In genomic region chr17:65191805-65192740, GRCh38 we compare ENCODE assay signal across 10 cellular contexts. TPM values are rescaled to one million over a fixed set of nuclear protein-coding genes. Genes with fewer than 3 reads are reported as not detected.
DNase-seq lines count a peak whose midpoint lies in the region; ATAC-seq and TF ChIP-seq lines count a peak whose summit lies in the region.
"Had no signal": no experiment of that assay in that cellular context is flagged by ENCODE, and none has a peak within 500 bp of the region (broad histone marks: within the 10 kb centered on the region; RNA-seq: fewer than 3 reads in every experiment).

No MANE protein-coding gene starts in this region.

- no peak overlapping the region for H2AFZ ChIP-seq in fibroblast of lung (ENCODE audit: low read length)

- TF ChIP-seq CTCF in RWPE2 (IDR thresholded peaks at IDR 0.05; ENCODE audit: poor library complexity, severe bottlenecking): no peak
- no peak for TF ChIP-seq CTCF in fibroblast of lung (conservative IDR thresholded peaks at IDR 0.05 in 1 of 2, IDR thresholded peaks at IDR 0.05 in 1 of 2; ENCODE audit: low read depth in 1 of 2, low read length in 2 of 2)
- TF ChIP-seq CTCF in prostate gland (IDR thresholded peaks at IDR 0.05): no peak

- H3K4me1 ChIP-seq in RWPE2 (ENCODE audit: insufficient read depth, poor library complexity, severe bottlenecking) (peaks cover 26% of the 10 kb centered on the region), fibroblast of lung (ENCODE audit: control insufficient read depth, extremely low read depth, insufficient read depth, low read length) (no peaks in the 10 kb centered on the region), prostate gland (replicated peaks) (no peaks in the 10 kb centered on the region)

- no peak overlapping the region for H3K4me3 Mint-ChIP-seq in activated naive CD4-positive, alpha-beta T cell treated with anti-CD3 and anti-CD28 coated beads for 36 hours
- H3K4me3 Mint-ChIP-seq in stimulated activated naive B cell treated with anti-CD40 and anti-IgM and Interleukin-4, amounts not matched to agents 10 μg/mL and 1 μg/mL and 100 μg/mL, for 72 hours: no peak overlapping the region
- H3K4me3 Mint-ChIP-seq: CD8-positive, alpha-beta memory T cell had no signal

- CTCF ChIA-PET in activated naive CD4-positive, alpha-beta T cell treated with anti-CD3 and anti-CD28 coated beads for 36 hours (lab: Charles Lee): interaction anchor here (0.6 to 0.7 kb wide), 2 partner anchors 231 to 254 kb away, joined by 3 to 5 read pairs; no protein-coding TSS in a partner anchor

- H3K79me2 ChIP-seq in fibroblast of lung (ENCODE audit: control insufficient read depth, insufficient read depth, low read length): no peaks in the 10 kb centered on the region

- no peaks in the 10 kb centered on the region for H4K20me1 ChIP-seq in fibroblast of lung (ENCODE audit: control insufficient read depth, extremely low read depth, insufficient read depth, low read length)

- peaks cover 17% of the 10 kb centered on the region for H3K4me1 Mint-ChIP-seq in activated naive CD4-positive, alpha-beta T cell treated with anti-CD3 and anti-CD28 coated beads for 36 hours (ENCODE audit: low read depth)
- H3K4me1 Mint-ChIP-seq in stimulated activated naive B cell treated with anti-CD40 and anti-IgM and Interleukin-4, amounts not matched to agents 10 μg/mL and 1 μg/mL and 100 μg/mL, for 72 hours: peaks cover 19 to 45% of the 10 kb centered on the region in 2 donors
- H3K4me1 Mint-ChIP-seq: CD8-positive, alpha-beta memory T cell had no signal

- TF ChIP-seq POLR2A in prostate gland (IDR thresholded peaks at IDR 0.05): no peak

- no peak overlapping the region for H3K9ac ChIP-seq in fibroblast of lung (ENCODE audit: insufficient read depth, low read length)

- H3K36me3 ChIP-seq in RWPE2 (ENCODE audit: low read depth): no peaks in the 10 kb centered on the region
- H3K36me3 ChIP-seq in fibroblast of lung (ENCODE audit: control insufficient read depth, insufficient read depth, low read length): no peaks in the 10 kb centered on the region
- H3K36me3 ChIP-seq in prostate gland: no peaks in the 10 kb centered on the region

- H3K4me3 ChIP-seq in RWPE2 (ENCODE audit: severe bottlenecking): no peak overlapping the region
- no peak overlapping the region for H3K4me3 ChIP-seq in fibroblast of lung (replicated peaks in 1 of 4; ENCODE audit: control extremely low read depth in 1 of 4, insufficient read depth in 1 of 4, low read depth in 3 of 4, low read length in 4 of 4)
- H3K4me3 ChIP-seq in prostate gland: no peak overlapping the region

- no peak overlapping the region for H3K27ac Mint-ChIP-seq in activated naive CD4-positive, alpha-beta T cell treated with anti-CD3 and anti-CD28 coated beads for 36 hours
- H3K27ac Mint-ChIP-seq in stimulated activated naive B cell treated with anti-CD40 and anti-IgM and Interleukin-4, amounts not matched to agents 10 μg/mL and 1 μg/mL and 100 μg/mL, for 72 hours: peak overlapping the region; percentile 11

- H3K36me3 Mint-ChIP-seq in activated naive CD4-positive, alpha-beta T cell treated with anti-CD3 and anti-CD28 coated beads for 36 hours (ENCODE audit: low read depth): no peaks in the 10 kb centered on the region
- H3K36me3 Mint-ChIP-seq in stimulated activated naive B cell treated with anti-CD40 and anti-IgM and Interleukin-4, amounts not matched to agents 10 μg/mL and 1 μg/mL and 100 μg/mL, for 72 hours: no peaks in the 10 kb centered on the region
- H3K36me3 Mint-ChIP-seq: CD8-positive, alpha-beta memory T cell had no signal

- peak overlapping the region; percentile 88 for H3K27ac ChIP-seq in RWPE2 (ENCODE audit: poor library complexity, severe bottlenecking)
- H3K27ac ChIP-seq in fibroblast of lung (ENCODE audit: insufficient read depth, low read length): no peak overlapping the region
- H3K27ac ChIP-seq in prostate gland: no peak overlapping the region

- H3K9me3 Mint-ChIP-seq in activated naive CD4-positive, alpha-beta T cell treated with anti-CD3 and anti-CD28 coated beads for 36 hours: no peaks in the 10 kb centered on the region
- H3K9me3 Mint-ChIP-seq in stimulated activated naive B cell treated with anti-CD40 and anti-IgM and Interleukin-4, amounts not matched to agents 10 μg/mL and 1 μg/mL and 100 μg/mL, for 72 hours: no peaks in the 10 kb centered on the region
- H3K9me3 Mint-ChIP-seq: CD8-positive, alpha-beta memory T cell had no signal

- WGBS in prostate gland: 67% methylated on average over 8 of the region's 8 CpGs

- ATAC-seq in RWPE2 (ENCODE audit: low read depth) (peak; percentile 95), HG02885 (IDR thresholded peaks at IDR 0.05; ENCODE audit: poor library complexity, unreplicated experiment) (no peak), HG03159 (IDR thresholded peaks at IDR 0.05; ENCODE audit: unreplicated experiment) (no peak)
- peak; percentile 31 to 59 for ATAC-seq in stimulated activated naive B cell treated with anti-CD40 and anti-IgM and Interleukin-4, amounts not matched to agents 10 μg/mL and 1 μg/mL and 100 μg/mL, for 72 hours (replicated peaks)
- ATAC-seq: left lobe of liver had no signal

- peak; percentile 24 for DNase-seq in activated naive CD4-positive, alpha-beta T cell treated with anti-CD3 and anti-CD28 coated beads for 36 hours
- no peak for DNase-seq in activated naive CD4-positive, alpha-beta T cell (lab: John Stamatoyannopoulos, UW)
- DNase-seq in RWPE2 (ENCODE audit: low spot score): no peak
- peak; percentile 47 to 79 for DNase-seq in fibroblast of lung (ENCODE audit: low read depth in 2 of 2)
- no peak for DNase-seq in stimulated activated naive B cell treated with anti-CD40 and anti-IgM and Interleukin-4, amounts not matched to agents 10 μg/mL and 1 μg/mL and 100 μg/mL, for 72 hours
- DNase-seq in prostate gland (ENCODE audit: low spot score): no peak
- DNase-seq: CD8-positive, alpha-beta memory T cell had no signal

- no peak overlapping the region for H3K4me2 ChIP-seq in fibroblast of lung (ENCODE audit: extremely low read depth, insufficient read depth, low read length)

- H3K27me3 ChIP-seq in RWPE2 (ENCODE audit: insufficient read depth, poor library complexity, severe bottlenecking) (no peaks in the 10 kb centered on the region), fibroblast of lung (ENCODE audit: control insufficient read depth, insufficient read depth, low read length) (no peaks in the 10 kb centered on the region), prostate gland (replicated peaks; ENCODE audit: insufficient read depth) (no peaks in the 10 kb centered on the region)

- H3K27me3 Mint-ChIP-seq in activated naive CD4-positive, alpha-beta T cell treated with anti-CD3 and anti-CD28 coated beads for 36 hours (ENCODE audit: low read depth): peaks cover 2% of the 10 kb centered on the region
- no peaks in the 10 kb centered on the region for H3K27me3 Mint-ChIP-seq in stimulated activated naive B cell treated with anti-CD40 and anti-IgM and Interleukin-4, amounts not matched to agents 10 μg/mL and 1 μg/mL and 100 μg/mL, for 72 hours
- H3K27me3 Mint-ChIP-seq: CD8-positive, alpha-beta memory T cell had no signal

- H3K9me3 ChIP-seq in RWPE2 (ENCODE audit: severe bottlenecking) (no peaks in the 10 kb centered on the region), fibroblast of lung (ENCODE audit: control insufficient read depth, insufficient read depth, low read depth, low read length) (no peaks in the 10 kb centered on the region), prostate gland (no peaks in the 10 kb centered on the region)

- intact Hi-C loops in activated naive CD4-positive, alpha-beta T cell treated with anti-CD3 and anti-CD28 coated beads for 36 hours (cut with micrococcal nuclease): no loop called here
- intact Hi-C loops in prostate gland (cut with DNase I): loop anchor here (10.0 kb wide), 1 partner anchor 227 kb away; no protein-coding TSS in a partner anchor

RNA-seq across cellular contexts. Expression of gene RGS9, which starts 54.9 kb away (rescaled TPM):
- total RNA-seq in activated naive CD4-positive, alpha-beta T cell treated with anti-CD3 and anti-CD28 coated beads for 36 hours: 1 to 10 TPM; 1.2 to 1.6 TPM
- total RNA-seq in fibroblast of lung: 1.7 and 2.1 TPM in 2 replicates
- polyA plus RNA-seq in fibroblast of lung: 1.6 and 2.6 TPM in 2 replicates
- polyA plus RNA-seq in fibroblast of lung (2012): 1.0 and 2.7 TPM in 2 replicates
- 0.63 and 0.71 TPM in 2 replicates for polyA minus RNA-seq in fibroblast of lung (ENCODE audit: low replicate concordance)
- total RNA-seq in prostate gland: 1 to 10 TPM; 7.9 to 9.3 TPM

Comparison
In these comparisons a context has a peak if more than half of its experiments do, and no peak if none do; other contexts are left out.
1. DNase-seq: peak in activated naive CD4-positive, alpha-beta T cell treated with anti-CD3 and anti-CD28 coated beads for 36 hours (single experiment) and fibroblast of lung (2 of 2); none in activated naive CD4-positive, alpha-beta T cell (0 of 4), RWPE2 (single experiment), stimulated activated naive B cell treated with anti-CD40 and anti-IgM and Interleukin-4, amounts not matched to agents 10 μg/mL and 1 μg/mL and 100 μg/mL, for 72 hours (single experiment) and prostate gland (single experiment).
2. ATAC-seq: peak in RWPE2 (single experiment) and stimulated activated naive B cell treated with anti-CD40 and anti-IgM and Interleukin-4, amounts not matched to agents 10 μg/mL and 1 μg/mL and 100 μg/mL, for 72 hours (2 of 2); none in HG02885 (single experiment) and HG03159 (single experiment).